ENCODE assay signal across 8 cellular contexts in the genomic region with DNA sequence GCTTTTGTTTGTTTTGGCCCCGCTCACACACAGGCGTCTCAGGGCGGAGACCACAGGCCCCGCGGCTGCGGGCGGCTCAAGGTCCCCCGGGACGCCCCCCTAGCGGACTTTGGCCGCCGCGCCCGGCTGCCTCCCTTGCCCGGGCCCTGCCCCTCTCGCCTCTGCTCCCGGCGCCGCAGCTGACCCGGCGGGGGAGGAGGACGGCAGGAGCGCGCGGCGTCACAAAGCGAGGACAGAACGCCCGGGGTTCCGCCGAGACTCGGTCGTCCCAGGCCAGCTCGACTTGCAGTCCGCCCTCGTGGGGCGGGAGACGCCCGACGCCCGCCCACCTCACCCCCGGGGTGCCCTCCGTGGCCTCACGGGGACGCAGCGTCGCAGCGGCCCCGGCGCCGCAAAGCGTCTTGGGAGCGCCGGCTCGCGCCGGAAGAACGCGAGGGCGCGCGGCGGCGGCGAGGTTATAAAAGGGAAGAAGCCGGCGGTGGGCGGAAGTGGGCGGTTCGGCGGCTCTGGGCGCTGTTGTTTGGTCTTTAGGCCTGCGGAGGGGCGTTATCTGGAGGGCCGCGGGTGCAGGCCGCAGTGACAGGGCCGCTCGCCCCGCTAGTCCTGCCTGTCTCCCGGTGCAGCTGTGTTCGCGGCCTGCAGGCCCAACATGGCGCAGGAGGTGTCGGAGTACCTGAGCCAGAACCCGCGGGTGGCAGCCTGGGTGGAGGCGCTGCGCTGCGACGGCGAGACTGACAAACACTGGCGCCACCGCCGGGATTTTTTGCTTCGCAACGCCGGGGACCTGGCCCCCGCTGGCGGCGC. TPM values are rescaled to one million over a fixed set of nuclear protein-coding genes. Genes with fewer than 3 reads are reported as not detected.
DNase-seq lines count a peak whose midpoint lies in the region; ATAC-seq, FAIRE-seq and TF ChIP-seq lines count a peak whose summit lies in the region.

A gene with protein sequence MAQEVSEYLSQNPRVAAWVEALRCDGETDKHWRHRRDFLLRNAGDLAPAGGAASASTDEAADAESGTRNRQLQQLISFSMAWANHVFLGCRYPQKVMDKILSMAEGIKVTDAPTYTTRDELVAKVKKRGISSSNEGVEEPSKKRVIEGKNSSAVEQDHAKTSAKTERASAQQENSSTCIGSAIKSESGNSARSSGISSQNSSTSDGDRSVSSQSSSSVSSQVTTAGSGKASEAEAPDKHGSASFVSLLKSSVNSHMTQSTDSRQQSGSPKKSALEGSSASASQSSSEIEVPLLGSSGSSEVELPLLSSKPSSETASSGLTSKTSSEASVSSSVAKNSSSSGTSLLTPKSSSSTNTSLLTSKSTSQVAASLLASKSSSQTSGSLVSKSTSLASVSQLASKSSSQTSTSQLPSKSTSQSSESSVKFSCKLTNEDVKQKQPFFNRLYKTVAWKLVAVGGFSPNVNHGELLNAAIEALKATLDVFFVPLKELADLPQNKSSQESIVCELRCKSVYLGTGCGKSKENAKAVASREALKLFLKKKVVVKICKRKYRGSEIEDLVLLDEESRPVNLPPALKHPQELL (plus strand): TSS at position 488 of the 804 bp plus-strand sequence. CDS start 162 bp downstream, at position 650.

- peaks cover 40% of the 10 kb centered on the region for H3K4me1 Mint-ChIP-seq in activated naive CD8-positive, alpha-beta T cell treated with anti-CD3 and anti-CD28 coated beads, Interleukin-2, amount 10 ng/mL, durations not matched to agents 7 days and 5 days

- H3K4me1 ChIP-seq in pancreas (peaks cover 19 to 34% (median 30%) of the 10 kb centered on the region in 3 donors), thyroid gland (peaks cover 19 to 37% of the 10 kb centered on the region in 2 donors)

- no peaks in the 10 kb centered on the region for H3K9me3 Mint-ChIP-seq in activated naive CD8-positive, alpha-beta T cell treated with anti-CD3 and anti-CD28 coated beads, Interleukin-2, amount 10 ng/mL, durations not matched to agents 7 days and 5 days

- peak within 1 kb of the TSS; percentile 99 for H3K4me3 Mint-ChIP-seq in activated naive CD8-positive, alpha-beta T cell treated with anti-CD3 and anti-CD28 coated beads, Interleukin-2, amount 10 ng/mL, durations not matched to agents 7 days and 5 days

- H3K36me3 ChIP-seq in SU-DHL-6 (ENCODE audit: low read length) (peaks cover 36% of the 10 kb centered on the region), pancreas (peaks cover 0 to 19% (median 8%) of the 10 kb centered on the region in 3 donors), thyroid gland (peaks cover 17 to 24% of the 10 kb centered on the region in 2 donors)

- peak within 1 kb of the TSS; percentile 99 for H3K27ac Mint-ChIP-seq in activated naive CD8-positive, alpha-beta T cell treated with anti-CD3 and anti-CD28 coated beads, Interleukin-2, amount 10 ng/mL, durations not matched to agents 7 days and 5 days

- WGBS in pancreas, 2 donors = 0% methylated on average over 78 to 101 of the region's 101 CpGs
- WGBS in thyroid gland, 2 donors = 0 to 1% methylated on average over 25 to 27 of the region's 101 CpGs

- POLR2A ChIA-PET in activated naive CD8-positive, alpha-beta T cell treated with anti-CD3 and anti-CD28 coated beads, Interleukin-2, amount 10 ng/mL, durations not matched to agents 7 days and 5 days (lab: Charles Lee) = interaction anchor here (0.6 to 4.8 kb wide), 16 partner anchors 9 to 526 kb away, joined by 3 to 47 read pairs (median 4); a partner anchor contains a TSS

- peaks cover 30% of the 10 kb centered on the region for H3K36me3 Mint-ChIP-seq in activated naive CD8-positive, alpha-beta T cell treated with anti-CD3 and anti-CD28 coated beads, Interleukin-2, amount 10 ng/mL, durations not matched to agents 7 days and 5 days

- H3K79me2 ChIP-seq in SU-DHL-6 (ENCODE audit: insufficient read depth, low read length) = peaks cover 29% of the 10 kb centered on the region

- H3K9me3 ChIP-seq in SU-DHL-6 (ENCODE audit: insufficient read depth, low read length) = no peaks in the 10 kb centered on the region
- H3K9me3 ChIP-seq in pancreas = no peaks in the 10 kb centered on the region
- no peaks in the 10 kb centered on the region for H3K9me3 ChIP-seq in thyroid gland

- no peaks in the 10 kb centered on the region for H3K27me3 ChIP-seq in SU-DHL-6 (ENCODE audit: low read length)
- no peaks in the 10 kb centered on the region for H3K27me3 ChIP-seq in pancreas
- no peaks in the 10 kb centered on the region for H3K27me3 ChIP-seq in thyroid gland

- H3K27me3 Mint-ChIP-seq in activated naive CD8-positive, alpha-beta T cell treated with anti-CD3 and anti-CD28 coated beads, Interleukin-2, amount 10 ng/mL, durations not matched to agents 7 days and 5 days = no peaks in the 10 kb centered on the region

- TF ChIP-seq POLR2A in thyroid gland (IDR thresholded peaks at IDR 0.05) = peak; percentile 79 to 98

- H4K20me1 ChIP-seq in SU-DHL-6 (ENCODE audit: low read depth, low read length) = peaks cover 14% of the 10 kb centered on the region

- H2AFZ ChIP-seq in SU-DHL-6 (ENCODE audit: low read depth, low read length, severe bottlenecking) = peak within 1 kb of the TSS; percentile 87

- H3K4me3 ChIP-seq in GM12875 (ENCODE audit: low read depth, low read length) = peak within 1 kb of the TSS; percentile 90
- peak within 1 kb of the TSS; percentile 86 for H3K4me3 ChIP-seq in SU-DHL-6 (ENCODE audit: insufficient read depth, low read length, poor library complexity, severe bottlenecking)
- peak within 1 kb of the TSS; percentile 54 to 91 (median 84) for H3K4me3 ChIP-seq in pancreas
- peak within 1 kb of the TSS; percentile 77 to 94 (median 86) for H3K4me3 ChIP-seq in thyroid gland (replicated peaks in 1 of 3)

- H3K4me2 ChIP-seq in SU-DHL-6 (ENCODE audit: low read depth, low read length, poor library complexity, severe bottlenecking) = peak within 1 kb of the TSS; percentile 88

- H3F3A ChIP-seq in SU-DHL-6 (ENCODE audit: insufficient read depth) = peaks cover 22% of the 10 kb centered on the region; the same call in 1 of the 2 replicates

- TF ChIP-seq CTCF in GM12875 (IDR thresholded peaks at IDR 0.05; ENCODE audit: borderline replicate concordance, insufficient read depth, low read depth, low read length) (0 out of 2 replicates have a peak, but pooled peaks have one; percentile 20), SU-DHL-6 (IDR thresholded peaks at IDR 0.05; ENCODE audit: insufficient read depth, low read length, poor library complexity, severe bottlenecking) (no peak), pancreas (IDR thresholded peaks at IDR 0.05) (no peak), thyroid gland (IDR thresholded peaks at IDR 0.05) (peak in 4 of 6 experiments; percentile 6 to 23 (median 10))

- intact Hi-C loops in head of caudate nucleus (cut with DNase I) = loop anchor here (2.0 kb wide), 1 partner anchor 60 kb away; a partner anchor contains a TSS
- intact Hi-C loops in pancreas (cut with DNase I) = no loop called here
- intact Hi-C loops in thyroid gland (cut with DNase I) = no loop called here

- no peaks in the 10 kb centered on the region for H3K9me2 ChIP-seq in SU-DHL-6 (replicated peaks; ENCODE audit: insufficient read depth, low read length)

- ATAC-seq in HG02763 (IDR thresholded peaks at IDR 0.05; ENCODE audit: unreplicated experiment) (peak; percentile 87), pancreas (peak; percentile 82 to 94 (median 88))
- ATAC-seq in activated naive CD8-positive, alpha-beta T cell treated with anti-CD3 and anti-CD28 coated beads, Interleukin-2, amount 10 ng/mL, durations not matched to agents 7 days and 5 days (ENCODE audit: low read depth) = peak; percentile 86

- DNase-seq in NCI-H1417 (lab: John Stamatoyannopoulos, UW) (peak; percentile 92 to 97 (median 97)), head of caudate nucleus (peak; percentile 71 to 96 (median 91)), pancreas (peak; percentile 92 to 97 (median 94)), thyroid gland (peak; percentile 91 to 93)
- peak; percentile 95 for DNase-seq in activated naive CD8-positive, alpha-beta T cell treated with anti-CD3 and anti-CD28 coated beads, Interleukin-2, amount 10 ng/mL, durations not matched to agents 7 days and 5 days

- FAIRE-seq in pancreas (lab: Jason Lieb, UNC) = no peak

- peak within 1 kb of the TSS; percentile 94 for H3K9ac ChIP-seq in SU-DHL-6 (ENCODE audit: low read length)

- H3K27ac ChIP-seq in SU-DHL-6 (ENCODE audit: low read depth, low read length) (peak within 1 kb of the TSS; percentile 82), pancreas (peak within 1 kb of the TSS; percentile 96 to 99 (median 97)), thyroid gland (peak within 1 kb of the TSS; percentile 97 to 98 (median 97))

RNA-seq across cellular contexts. Expression of the gene that starts here (rescaled TPM):
- 10 to 100 TPM; 38.8 to 39.8 TPM for total RNA-seq in activated naive CD8-positive, alpha-beta T cell treated with anti-CD3 and anti-CD28 coated beads, Interleukin-2, amount 10 ng/mL, durations not matched to agents 7 days and 5 days
- total RNA-seq in pancreas (1 to 10 TPM; 6.4 to 9.5 (median 7.0) TPM), thyroid gland (10 to 100 TPM; 16.9 to 30.3 (median 22.8) TPM)
- polyA plus RNA-seq in pancreas = 10 to 100 TPM in 1 of 2 donors, 1 to 10 TPM in 1; 5.9 to 12.2 TPM

Comparison
In these comparisons a context has a peak if more than half of its experiments do, and no peak if none do; other contexts are left out.
1. Peak in every context shown above with its lines: DNase-seq, ATAC-seq, H3K4me3 ChIP-seq and H3K27ac ChIP-seq.
2. CTCF ChIP-seq: peak in GM12875 (single experiment) and thyroid gland (4 of 6); none in SU-DHL-6 (single experiment) and pancreas (0 of 4).